In genomic region chr7:105962353-105962752, GRCh38 we compare ENCODE assay signal across 21 cellular contexts.
"Had no signal": no experiment of that assay in that cellular context is flagged by ENCODE, and none has a peak within 500 bp of the region (broad histone marks: within the 10 kb centered on the region; RNA-seq: fewer than 3 reads in every experiment).

No MANE protein-coding gene starts in this region.

- H3K4me1 ChIP-seq: suprapubic skin, upper lobe of left lung had no signal

- H3K36me3 ChIP-seq: brain microvascular endothelial cell, pancreas, suprapubic skin, upper lobe of left lung had no signal

- H3K4me3 ChIP-seq: pancreas, suprapubic skin, upper lobe of left lung had no signal

- DNase-seq: activated B cell treated with CpG ODN at 0.5 μM for 24 hours; activated CD4-positive, alpha-beta T cell treated with anti-CD3 and anti-CD28 coated beads for 48 hours; activated CD8-positive, alpha-beta T cell treated with anti-CD3 and anti-CD28 coated beads for 36 hours; activated naive CD4-positive, alpha-beta T cell treated with anti-CD3 and anti-CD28 coated beads, Interleukin-2, amount 10 ng/mL, durations not matched to agents 7 days and 5 days; activated T-cell treated with anti-CD3 and anti-CD28 coated beads, Interleukin-2, amount 50 U/mL, for 1 hour; aorta; brain microvascular endothelial cell; central memory CD4-positive, alpha-beta T cell; foreskin melanocyte; naive thymus-derived CD4-positive, alpha-beta T cell; SK-N-SH; stimulated activated CD4-positive, alpha-beta T cell treated with anti-CD3 and anti-CD28 coated beads, Interleukin-12 subunit alpha, Interleukin-12 subunit beta, amount 100 ng/mL, for 4 hours; stimulated activated CD4-positive, alpha-beta T cell treated with anti-CD3 and anti-CD28 coated beads, Interleukin-2, amount 100 ng/mL, for 24 hours; stimulated activated naive CD8-positive, alpha-beta T cell treated with anti-CD3 and anti-CD28 coated beads, Interleukin-15, Interleukin-2, amounts not matched to agents 100 U/mL and 50 U/mL, for 24 hours had no signal

- H3K9me3 ChIP-seq: pancreas, SK-N-SH, suprapubic skin, upper lobe of left lung had no signal

- H3K9ac ChIP-seq: SK-N-SH had no signal

- ATAC-seq: activated CD8-positive, alpha-beta T cell treated with anti-CD3 and anti-CD28 coated beads for 36 hours; left lobe of liver; naive thymus-derived CD4-positive, alpha-beta T cell; stimulated activated naive CD8-positive, alpha-beta T cell treated with anti-CD3 and anti-CD28 coated beads, Interleukin-15, Interleukin-2, amounts not matched to agents 100 U/mL and 50 U/mL, for 24 hours had no signal

- FAIRE-seq: colon, keratinocyte, pancreas, TTC549 had no signal

- H3K4me2 ChIP-seq: SK-N-SH had no signal

- H3K27ac ChIP-seq: brain microvascular endothelial cell, pancreas, suprapubic skin, upper lobe of left lung had no signal

- H3K27me3 ChIP-seq: brain microvascular endothelial cell, pancreas, suprapubic skin, upper lobe of left lung had no signal
